8 cellular contexts compared by ENCODE assay signal in genomic region chr22:22961574-22961973, GRCh38.
"Had no signal": no experiment of that assay in that cellular context is flagged by ENCODE, and none has a peak within 500 bp of the region (broad histone marks: within the 10 kb centered on the region; RNA-seq: fewer than 3 reads in every experiment).

No MANE protein-coding gene starts in this region.

- H3K9me3 ChIP-seq: HAP-1 had no signal

- FAIRE-seq: HepG2 had no signal

- DNase-seq: GM23248, GOT3, H7, KBM-7 had no signal

- H3K4me1 ChIP-seq: HAP-1 had no signal

- H3K36me3 ChIP-seq: HAP-1 had no signal

- H3K4me3 ChIP-seq: GM23248, HAP-1 had no signal

- H3K27ac ChIP-seq: GM23248, HL-60 had no signal

- ATAC-seq: HCT116, HepG2 had no signal
